In genomic region chr4:3461515-3462291, GRCh38 we compare ENCODE assay signal across 11 cellular contexts. TPM values are rescaled to one million over a fixed set of nuclear protein-coding genes. Genes with fewer than 3 reads are reported as not detected.
DNase-seq lines count a peak whose midpoint lies in the region; ATAC-seq and TF ChIP-seq lines count a peak whose summit lies in the region.
"Had no signal": no experiment of that assay in that cellular context is flagged by ENCODE, and none has a peak within 500 bp of the region (broad histone marks: within the 10 kb centered on the region; RNA-seq: fewer than 3 reads in every experiment).

No MANE protein-coding gene starts in this region.

- intact Hi-C loops in colonic mucosa (cut with DNase I), result no loop called here

- peak; percentile 32 for DNase-seq in NCI-H2029 treated with DMSO at 0.1 percent for 48 hours (lab: John Stamatoyannopoulos, UW)
- DNase-seq in colonic mucosa, result peak; percentile 70
- DNase-seq in mucosa of gallbladder (ENCODE audit: low spot score), result peak; percentile 89
- DNase-seq in NCI-H1436 (lab: John Stamatoyannopoulos, UW), result no peak
- no peak for DNase-seq in NK-92 treated with Interleukin-12 subunit alpha and Interleukin-12 subunit beta, amount 100 ng/mL, for 24 hours (lab: John Stamatoyannopoulos, UW)
- DNase-seq: activated B cell treated with CpG ODN at 0.5 μM for 24 hours, NCI-H187 treated with DMSO at 0.1 percent for 48 hours, uterus had no signal

- no peak for TF ChIP-seq CTCF in colonic mucosa (IDR thresholded peaks at IDR 0.05)

- H3K27me3 ChIP-seq in BLaER1 treated with 17β-estradiol and CSF1 and Interleukin-3, amounts not matched to agents 10 nM and 100 nM, result peaks cover 23 to 49% (median 39%) of the 10 kb centered on the region in 11 experiments
- H3K27me3 ChIP-seq in colonic mucosa, result peaks cover 24% of the 10 kb centered on the region
- H3K27me3 ChIP-seq: uterus had no signal

- peak overlapping the region; percentile 52 to 94 (median 86) for H3K4me2 ChIP-seq in BLaER1 treated with 17β-estradiol and CSF1 and Interleukin-3, amounts not matched to agents 10 nM and 100 nM

- H3K36me3 ChIP-seq in BLaER1 treated with 17β-estradiol and CSF1 and Interleukin-3, amounts not matched to agents 10 nM and 100 nM, result no peaks in the 10 kb centered on the region; a peak in 2 of 22 replicates
- no peaks in the 10 kb centered on the region for H3K36me3 ChIP-seq in colonic mucosa
- H3K36me3 ChIP-seq: uterus had no signal

- peak overlapping the region in 4 of 11 experiments; percentile 5 to 59 (median 24); a peak in 4 of 22 replicates for H3K27ac ChIP-seq in BLaER1 treated with 17β-estradiol and CSF1 and Interleukin-3, amounts not matched to agents 10 nM and 100 nM
- H3K27ac ChIP-seq in colonic mucosa, result no peak overlapping the region
- H3K27ac ChIP-seq: uterus had no signal

- peaks cover 0 to 39% (median 0%) of the 10 kb centered on the region in 11 experiments; a peak in 8 of 22 replicates for H4K20me1 ChIP-seq in BLaER1 treated with 17β-estradiol and CSF1 and Interleukin-3, amounts not matched to agents 10 nM and 100 nM

- H3K9me3 ChIP-seq in BLaER1 treated with 17β-estradiol and CSF1 and Interleukin-3, amounts not matched to agents 10 nM and 100 nM (replicated peaks in 1 of 11), result peaks cover 7 to 41% (median 19%) of the 10 kb centered on the region in 11 experiments
- no peaks in the 10 kb centered on the region for H3K9me3 ChIP-seq in colonic mucosa
- H3K9me3 ChIP-seq: uterus had no signal

- H3K4me1 ChIP-seq in BLaER1 treated with 17β-estradiol and CSF1 and Interleukin-3, amounts not matched to agents 10 nM and 100 nM, result peaks cover 21 to 62% (median 55%) of the 10 kb centered on the region in 10 experiments
- H3K4me1 ChIP-seq in colonic mucosa, result peaks cover 4% of the 10 kb centered on the region

- H3K4me3 ChIP-seq in BLaER1 treated with 17β-estradiol and CSF1 and Interleukin-3, amounts not matched to agents 10 nM and 100 nM, result 0 out of 20 replicates have a peak overlapping the region, but pooled peaks of 1 of the 10 experiments have one; percentile 20
- no peak overlapping the region for H3K4me3 ChIP-seq in colonic mucosa
- H3K4me3 ChIP-seq: uterus had no signal

- H3K9ac ChIP-seq in BLaER1 treated with 17β-estradiol and CSF1 and Interleukin-3, amounts not matched to agents 10 nM and 100 nM, result peak overlapping the region in 4 of 11 experiments; percentile 28 to 53 (median 36); a peak in 7 of 22 replicates
- no peak overlapping the region for H3K9ac ChIP-seq in colonic mucosa (ENCODE audit: low read depth in 2 of 2, low read length in 2 of 2)

- ATAC-seq in GM19328 (IDR thresholded peaks at IDR 0.05; ENCODE audit: unreplicated experiment) (no peak), GM21447 (IDR thresholded peaks at IDR 0.05; ENCODE audit: unreplicated experiment) (no peak)

RNA-seq across cellular contexts. Expression of gene DOK7, which starts 1.4 kb away (rescaled TPM):
- 1 to 10 TPM in 1 of 2 donors, under 1 TPM in 1; 0.80 to 1.5 TPM for total RNA-seq in colonic mucosa
- 7.4 TPM for total RNA-seq in mucosa of gallbladder

RNA-seq across cellular contexts. Expression of gene HGFAC, which starts 19.9 kb away (rescaled TPM):
- total RNA-seq in colonic mucosa, result under 1 TPM in 1 of 2 donors, not detected in 1; 0.52 TPM
- total RNA-seq in mucosa of gallbladder, result 1.9 TPM
- total RNA-seq: activated B cell treated with CpG ODN at 0.5 μM for 24 hours had no signal

Comparison
In these comparisons a context has a peak if more than half of its experiments do, and no peak if none do; other contexts are left out.
1. DNase-seq: peak in NCI-H2029 treated with DMSO at 0.1 percent for 48 hours (single experiment), colonic mucosa (single experiment) and mucosa of gallbladder (single experiment); none in NCI-H1436 (single experiment) and NK-92 treated with Interleukin-12 subunit alpha and Interleukin-12 subunit beta, amount 100 ng/mL, for 24 hours (single experiment).